ENCODE assay signal across 1 cellular context in the genomic region with DNA sequence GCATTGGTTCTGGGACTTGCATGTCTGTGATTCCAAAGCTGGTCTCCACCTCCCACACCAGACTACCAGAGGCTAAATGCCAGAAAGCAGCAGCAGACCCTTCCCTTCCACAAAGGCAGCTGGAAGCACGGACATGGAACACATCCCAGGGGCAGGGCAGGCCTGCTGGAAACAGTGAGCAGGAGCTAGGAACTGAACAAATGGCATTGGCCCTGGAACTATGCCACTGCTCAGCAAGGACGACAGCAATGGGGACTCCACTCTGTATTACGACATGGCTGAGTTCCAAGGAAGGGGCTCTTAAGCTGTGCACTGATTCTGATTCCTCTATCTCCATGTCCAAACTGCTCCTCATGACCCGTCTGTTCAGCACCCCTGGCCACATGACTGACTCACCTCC.
TF ChIP-seq lines count a peak whose summit lies in the region.

No MANE protein-coding gene starts in this region.

TF ChIP-seq in WTC11, 78 proteins besides CTCF, POLR2A, EP300 and RAD21 (continued from another document):
- TF ChIP-seq ZBTB43 (CRISPR knock-in tag; IDR thresholded peaks at IDR 0.05) = no peak
- no peak for TF ChIP-seq CREB1 (CRISPR knock-in tag; IDR thresholded peaks at IDR 0.05)
- TF ChIP-seq, protein P1, sequence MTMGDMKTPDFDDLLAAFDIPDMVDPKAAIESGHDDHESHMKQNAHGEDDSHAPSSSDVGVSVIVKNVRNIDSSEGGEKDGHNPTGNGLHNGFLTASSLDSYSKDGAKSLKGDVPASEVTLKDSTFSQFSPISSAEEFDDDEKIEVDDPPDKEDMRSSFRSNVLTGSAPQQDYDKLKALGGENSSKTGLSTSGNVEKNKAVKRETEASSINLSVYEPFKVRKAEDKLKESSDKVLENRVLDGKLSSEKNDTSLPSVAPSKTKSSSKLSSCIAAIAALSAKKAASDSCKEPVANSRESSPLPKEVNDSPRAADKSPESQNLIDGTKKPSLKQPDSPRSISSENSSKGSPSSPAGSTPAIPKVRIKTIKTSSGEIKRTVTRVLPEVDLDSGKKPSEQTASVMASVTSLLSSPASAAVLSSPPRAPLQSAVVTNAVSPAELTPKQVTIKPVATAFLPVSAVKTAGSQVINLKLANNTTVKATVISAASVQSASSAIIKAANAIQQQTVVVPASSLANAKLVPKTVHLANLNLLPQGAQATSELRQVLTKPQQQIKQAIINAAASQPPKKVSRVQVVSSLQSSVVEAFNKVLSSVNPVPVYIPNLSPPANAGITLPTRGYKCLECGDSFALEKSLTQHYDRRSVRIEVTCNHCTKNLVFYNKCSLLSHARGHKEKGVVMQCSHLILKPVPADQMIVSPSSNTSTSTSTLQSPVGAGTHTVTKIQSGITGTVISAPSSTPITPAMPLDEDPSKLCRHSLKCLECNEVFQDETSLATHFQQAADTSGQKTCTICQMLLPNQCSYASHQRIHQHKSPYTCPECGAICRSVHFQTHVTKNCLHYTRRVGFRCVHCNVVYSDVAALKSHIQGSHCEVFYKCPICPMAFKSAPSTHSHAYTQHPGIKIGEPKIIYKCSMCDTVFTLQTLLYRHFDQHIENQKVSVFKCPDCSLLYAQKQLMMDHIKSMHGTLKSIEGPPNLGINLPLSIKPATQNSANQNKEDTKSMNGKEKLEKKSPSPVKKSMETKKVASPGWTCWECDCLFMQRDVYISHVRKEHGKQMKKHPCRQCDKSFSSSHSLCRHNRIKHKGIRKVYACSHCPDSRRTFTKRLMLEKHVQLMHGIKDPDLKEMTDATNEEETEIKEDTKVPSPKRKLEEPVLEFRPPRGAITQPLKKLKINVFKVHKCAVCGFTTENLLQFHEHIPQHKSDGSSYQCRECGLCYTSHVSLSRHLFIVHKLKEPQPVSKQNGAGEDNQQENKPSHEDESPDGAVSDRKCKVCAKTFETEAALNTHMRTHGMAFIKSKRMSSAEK (CRISPR knock-in tag; IDR thresholded peaks at IDR 0.05; ENCODE audit: borderline replicate concordance) = no peak
- TF ChIP-seq OVOL2 (CRISPR knock-in tag; IDR thresholded peaks at IDR 0.05; ENCODE audit: borderline replicate concordance) = no peak
- no peak for TF ChIP-seq ZNF671 (CRISPR knock-in tag; IDR thresholded peaks at IDR 0.05)
- TF ChIP-seq MLX (CRISPR knock-in tag; IDR thresholded peaks at IDR 0.05) = no peak
- no peak for TF ChIP-seq GTF2I (CRISPR knock-in tag; conservative IDR thresholded peaks at IDR 0.05)
- TF ChIP-seq USF1 (CRISPR knock-in tag; IDR thresholded peaks at IDR 0.05) = no peak
- TF ChIP-seq IRF2 (CRISPR knock-in tag; IDR thresholded peaks at IDR 0.05; ENCODE audit: borderline replicate concordance, low read depth) = no peak
- TF ChIP-seq SMAD4 (CRISPR knock-in tag; IDR thresholded peaks at IDR 0.05) = no peak
- TF ChIP-seq CREM (CRISPR knock-in tag; IDR thresholded peaks at IDR 0.05) = no peak
- no peak for TF ChIP-seq EMX1 (CRISPR knock-in tag; IDR thresholded peaks at IDR 0.05)
- TF ChIP-seq, protein P2, sequence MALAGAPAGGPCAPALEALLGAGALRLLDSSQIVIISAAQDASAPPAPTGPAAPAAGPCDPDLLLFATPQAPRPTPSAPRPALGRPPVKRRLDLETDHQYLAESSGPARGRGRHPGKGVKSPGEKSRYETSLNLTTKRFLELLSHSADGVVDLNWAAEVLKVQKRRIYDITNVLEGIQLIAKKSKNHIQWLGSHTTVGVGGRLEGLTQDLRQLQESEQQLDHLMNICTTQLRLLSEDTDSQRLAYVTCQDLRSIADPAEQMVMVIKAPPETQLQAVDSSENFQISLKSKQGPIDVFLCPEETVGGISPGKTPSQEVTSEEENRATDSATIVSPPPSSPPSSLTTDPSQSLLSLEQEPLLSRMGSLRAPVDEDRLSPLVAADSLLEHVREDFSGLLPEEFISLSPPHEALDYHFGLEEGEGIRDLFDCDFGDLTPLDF (CRISPR knock-in tag; IDR thresholded peaks at IDR 0.05) = no peak
- TF ChIP-seq ARID4B (CRISPR knock-in tag; IDR thresholded peaks at IDR 0.05; ENCODE audit: borderline replicate concordance) = no peak
